In genomic region chr18:54786211-54786610, GRCh38 we compare ENCODE assay signal across 26 cellular contexts. TPM values are rescaled to one million over a fixed set of nuclear protein-coding genes. Genes with fewer than 3 reads are reported as not detected.
"Had no signal": no experiment of that assay in that cellular context is flagged by ENCODE, and none has a peak within 500 bp of the region (broad histone marks: within the 10 kb centered on the region; RNA-seq: fewer than 3 reads in every experiment).

No MANE protein-coding gene starts in this region.

- H3K9me3 Mint-ChIP-seq: dendritic cell treated with granulocyte-macrophage colony-stimulating factor and Interleukin-4, amounts not matched to agents 40 ng/mL and 50 ng/mL, for 4 days; effector memory CD8-positive, alpha-beta T cell; endodermal cell had no signal

- H3K4me1 Mint-ChIP-seq: endodermal cell had no signal

- H3K27ac ChIP-seq: colonic mucosa, epithelial cell of prostate, esophagus squamous epithelium, gastrocnemius medialis, heart right ventricle, left lung, lower lobe of right lung had no signal

- ATAC-seq: effector memory CD8-positive, alpha-beta T cell; esophagus mucosa; gastrocnemius medialis; heart right ventricle; left cardiac atrium; left lung; left ventricle myocardium superior; lower lobe of right lung had no signal

- H3K27me3 Mint-ChIP-seq: dendritic cell treated with granulocyte-macrophage colony-stimulating factor and Interleukin-4, amounts not matched to agents 40 ng/mL and 50 ng/mL, for 4 days; memory B cell had no signal

- H3K4me3 ChIP-seq: colonic mucosa, esophagus squamous epithelium, gastrocnemius medialis, heart right ventricle, left lung, lower lobe of right lung had no signal

- H3K9me3 ChIP-seq: colonic mucosa, esophagus squamous epithelium, gastrocnemius medialis, heart right ventricle, left lung, lower lobe of right lung had no signal

- H3K36me3 Mint-ChIP-seq: memory B cell had no signal

- H3K4me3 Mint-ChIP-seq: dendritic cell treated with granulocyte-macrophage colony-stimulating factor and Interleukin-4, amounts not matched to agents 40 ng/mL and 50 ng/mL, for 4 days; effector memory CD8-positive, alpha-beta T cell; endodermal cell; memory B cell had no signal

- H3K4me1 ChIP-seq: colonic mucosa, esophagus squamous epithelium, heart right ventricle, left lung, lower lobe of right lung had no signal

- DNase-seq: colonic mucosa; cortex of kidney; effector CD8-positive, alpha-beta T cell; effector memory CD8-positive, alpha-beta T cell; endodermal cell; erythroblast; esophagus squamous epithelium; foreskin fibroblast; foreskin melanocyte; gastrocnemius medialis; glutamatergic neuron; head of caudate nucleus; heart right ventricle; hippocampal formation; left cardiac atrium; left lung; left ventricle myocardium superior; lower lobe of right lung; mesendoderm; midbrain had no signal

- H3K27me3 ChIP-seq: colonic mucosa, esophagus squamous epithelium, gastrocnemius medialis, heart right ventricle, left lung had no signal

- H3K27ac Mint-ChIP-seq: dendritic cell treated with granulocyte-macrophage colony-stimulating factor and Interleukin-4, amounts not matched to agents 40 ng/mL and 50 ng/mL, for 4 days; effector memory CD8-positive, alpha-beta T cell; endodermal cell; memory B cell had no signal

- H3K36me3 ChIP-seq: colonic mucosa, esophagus squamous epithelium, gastrocnemius medialis, heart right ventricle, left lung, lower lobe of right lung had no signal

RNA-seq across cellular contexts. Expression of gene RAB27B, which starts 42.1 kb away (rescaled TPM):
- total RNA-seq: dermis microvascular lymphatic vessel endothelial cell, lung microvascular endothelial cell had no signal
